8 cellular contexts compared by ENCODE assay signal in genomic region chrX:131747173-131747572, GRCh38.
DNase-seq lines count a peak whose midpoint lies in the region; ATAC-seq and TF ChIP-seq lines count a peak whose summit lies in the region.

No MANE protein-coding gene starts in this region.

- peak; percentile 65 for ATAC-seq in HG02763 (IDR thresholded peaks at IDR 0.05; ENCODE audit: unreplicated experiment)
- no peak for ATAC-seq in GM19035 (IDR thresholded peaks at IDR 0.05; ENCODE audit: unreplicated experiment)
- no peak for ATAC-seq in HG02610 (IDR thresholded peaks at IDR 0.05; ENCODE audit: unreplicated experiment)

- H3K4me3 Mint-ChIP-seq in immature natural killer cell: peak overlapping the region in 4 of 5 donors; percentile 86 to 94 (median 92)

- DNase-seq in DMS79 (lab: John Stamatoyannopoulos, UW): peak; percentile 10
- DNase-seq in SK-MEL-5 (ENCODE audit: low read depth, low spot score): peak; percentile 94
- peak; percentile 74 to 85 (median 81) for DNase-seq in immature natural killer cell
- DNase-seq in GM19240 (ENCODE audit: insufficient read length, low spot score): no peak
- DNase-seq in GM10266 (ENCODE audit: extremely low spot score): no peak

- TF ChIP-seq CTCF in GM10266 (IDR thresholded peaks at IDR 0.05; ENCODE audit: control insufficient read depth, insufficient read depth, low read depth, missing control alignments): no peak

- no peaks in the 10 kb centered on the region for H3K9me3 Mint-ChIP-seq in immature natural killer cell

- in situ Hi-C loops in SK-MEL-5 (cut with HindIII; ENCODE audit: low pct_unique_long_range_greater_than_20kb, low sequenced_read_pairs): no loop called here

- H3K27me3 Mint-ChIP-seq in immature natural killer cell (ENCODE audit: low read depth in 3 of 3): peaks cover 0 to 13% (median 2%) of the 10 kb centered on the region in 3 donors

- no peaks in the 10 kb centered on the region for H3K36me3 Mint-ChIP-seq in immature natural killer cell

- H3K27ac Mint-ChIP-seq in immature natural killer cell: peak overlapping the region in 5 of 6 donors; percentile 83 to 96 (median 91)

- peaks cover 13 to 18% of the 10 kb centered on the region in 2 donors for H3K4me1 Mint-ChIP-seq in immature natural killer cell

Comparison
In these comparisons a context has a peak if more than half of its experiments do, and no peak if none do; other contexts are left out.
1. DNase-seq: peak in DMS79 (single experiment), SK-MEL-5 (single experiment) and immature natural killer cell (3 of 3); none in GM19240 (single experiment) and GM10266 (single experiment).